ENCODE assay signal across 24 cellular contexts in genomic region chr4:116913451-116913850, GRCh38.
"Had no signal": no experiment of that assay in that cellular context is flagged by ENCODE, and none has a peak within 500 bp of the region (broad histone marks: within the 10 kb centered on the region; RNA-seq: fewer than 3 reads in every experiment).

No MANE protein-coding gene starts in this region.

- H3K27me3 Mint-ChIP-seq: activated CD4-positive, alpha-beta T cell treated with anti-CD3 and anti-CD28 coated beads, Interleukin-2, amount 10 ng/mL, durations not matched to agents 24 days and 14 days; activated CD8-positive, alpha-beta T cell treated with anti-CD3 and anti-CD28 coated beads for 36 hours; activated naive CD8-positive, alpha-beta T cell treated with anti-CD3 and anti-CD28 coated beads for 36 hours; activated T-helper 17 cell treated with anti-CD3 and anti-CD28 coated beads, Interleukin-2, amount 50 U/mL, for 72 hours had no signal

- H3K4me3 ChIP-seq: PC-9, SK-N-MC had no signal

- H3K9me3 Mint-ChIP-seq: activated CD4-positive, alpha-beta T cell treated with anti-CD3 and anti-CD28 coated beads, Interleukin-2, amount 10 ng/mL, durations not matched to agents 24 days and 14 days had no signal

- H3K27me3 ChIP-seq: brain microvascular endothelial cell had no signal

- ATAC-seq: activated CD8-positive, alpha-beta T cell treated with anti-CD3 and anti-CD28 coated beads for 36 hours; activated T-cell treated with anti-CD3 and anti-CD28 coated beads, Interleukin-2, amount 50 U/mL, for 72 hours; activated T-helper 17 cell treated with anti-CD3 and anti-CD28 coated beads, Interleukin-2, amount 50 U/mL, for 72 hours had no signal

- H3K4me1 Mint-ChIP-seq: activated CD4-positive, alpha-beta T cell treated with anti-CD3 and anti-CD28 coated beads, Interleukin-2, amount 10 ng/mL, durations not matched to agents 24 days and 14 days; activated naive CD8-positive, alpha-beta T cell treated with anti-CD3 and anti-CD28 coated beads for 36 hours; activated T-helper 17 cell treated with anti-CD3 and anti-CD28 coated beads, Interleukin-2, amount 50 U/mL, for 72 hours had no signal

- H3K27ac Mint-ChIP-seq: activated CD4-positive, alpha-beta T cell treated with anti-CD3 and anti-CD28 coated beads, Interleukin-2, amount 10 ng/mL, durations not matched to agents 24 days and 14 days; activated CD8-positive, alpha-beta T cell treated with anti-CD3 and anti-CD28 coated beads for 36 hours; activated naive CD8-positive, alpha-beta T cell treated with anti-CD3 and anti-CD28 coated beads for 36 hours; activated T-cell treated with anti-CD3 and anti-CD28 coated beads, Interleukin-2, amount 50 U/mL, for 72 hours; activated T-helper 17 cell treated with anti-CD3 and anti-CD28 coated beads, Interleukin-2, amount 50 U/mL, for 72 hours had no signal

- H3K9ac ChIP-seq: KMS-11 had no signal

- H3K36me3 Mint-ChIP-seq: activated naive CD8-positive, alpha-beta T cell treated with anti-CD3 and anti-CD28 coated beads for 36 hours had no signal

- H3K27ac ChIP-seq: brain microvascular endothelial cell, KMS-11, PC-9, SK-N-MC had no signal

- H3K4me2 ChIP-seq: KMS-11, PC-9 had no signal

- H2AFZ ChIP-seq: PC-9 had no signal

- H3K4me3 Mint-ChIP-seq: activated CD4-positive, alpha-beta T cell treated with anti-CD3 and anti-CD28 coated beads, Interleukin-2, amount 10 ng/mL, durations not matched to agents 24 days and 14 days; activated CD8-positive, alpha-beta T cell treated with anti-CD3 and anti-CD28 coated beads for 36 hours; activated naive CD8-positive, alpha-beta T cell treated with anti-CD3 and anti-CD28 coated beads for 36 hours; activated T-cell treated with anti-CD3 and anti-CD28 coated beads, Interleukin-2, amount 50 U/mL, for 72 hours; activated T-helper 17 cell treated with anti-CD3 and anti-CD28 coated beads, Interleukin-2, amount 50 U/mL, for 72 hours had no signal

- DNase-seq: activated CD4-positive, alpha-beta T cell treated with anti-CD3 and anti-CD28 coated beads, Interleukin-2, amount 10 ng/mL, durations not matched to agents 24 days and 14 days; activated CD4-positive, alpha-beta T cell treated with anti-CD3 and anti-CD28 coated beads, Interleukin-2, amount 50 U/mL, for 4 hours; activated CD8-positive, alpha-beta T cell treated with anti-CD3 and anti-CD28 coated beads for 36 hours; activated effector memory CD4-positive, alpha-beta T cell treated with anti-CD3 and anti-CD28 coated beads, Interleukin-2, amount 50 U/mL, for 16 hours; activated naive CD4-positive, alpha-beta T cell; activated naive CD4-positive, alpha-beta T cell treated with anti-CD3 and anti-CD28 coated beads, Interleukin-2, amount 50 U/mL, for 16 hours; activated naive CD8-positive, alpha-beta T cell treated with anti-CD3 and anti-CD28 coated beads for 36 hours; activated T-cell treated with anti-CD3 and anti-CD28 coated beads, Interleukin-2, amount 50 U/mL, for 1 hour; activated T-cell treated with anti-CD3 and anti-CD28 coated beads, Interleukin-2, amount 50 U/mL, for 72 hours; amniotic stem cell; aorta; brain microvascular endothelial cell; central memory CD4-positive, alpha-beta T cell; NCI-H1048; NCI-H1436 treated with DMSO at 0.1 percent for 48 hours; NCI-H1694 treated with DMSO at 0.1 percent for 48 hours; NCI-H2029; NCI-H510A treated with DMSO at 0.1 percent for 48 hours; NCI-H526 treated with DMSO at 0.1 percent for 48 hours; PC-9; Right ventricle myocardium superior had no signal

- H3K36me3 ChIP-seq: brain microvascular endothelial cell had no signal
